8 cellular contexts compared by ENCODE assay signal in genomic region chr1:235326719-235327558, GRCh38. TPM values are rescaled to one million over a fixed set of nuclear protein-coding genes. Genes with fewer than 3 reads are reported as not detected.
A peak's percentile ranks its signal among the peaks of the same experiment; 100 is the strongest.
DNase-seq lines count a peak whose midpoint lies in the region; ATAC-seq, FAIRE-seq and TF ChIP-seq lines count a peak whose summit lies in the region.

No MANE protein-coding gene starts in this region.

- CTCF ChIA-PET in A549 (lab: Yijun Ruan, JAX): interaction anchor here (0.8 to 6.7 kb wide), 2 partner anchors 69 to 89 kb away, joined by 3 to 37 read pairs; no protein-coding TSS in a partner anchor

- TF ChIP-seq EP300 in A549 (IDR thresholded peaks at IDR 0.05): no peak

- TF ChIP-seq POLR2A in A549 (IDR thresholded peaks at IDR 0.05; ENCODE audit: low read length): no peak
- no peak for TF ChIP-seq POLR2A in right lobe of liver (IDR thresholded peaks at IDR 0.05)

- ATAC-seq in A549 (peak; percentile 0 to 31; a peak in 4 of 6 replicates), right lobe of liver (peak in 2 of 4 donors; percentile 0 to 5)

- POLR2A ChIA-PET in A549 (lab: Yijun Ruan, JAX): no interaction called here

- H3K27me3 ChIP-seq in colonic mucosa (no peaks in the 10 kb centered on the region), right lobe of liver (no peaks in the 10 kb centered on the region)

- H3K9me3 ChIP-seq in A549 (no peaks in the 10 kb centered on the region), colonic mucosa (no peaks in the 10 kb centered on the region), right lobe of liver (no peaks in the 10 kb centered on the region)

- no peak for TF ChIP-seq CTCF in A549 (IDR thresholded peaks at IDR 0.05)
- TF ChIP-seq CTCF in colonic mucosa (IDR thresholded peaks at IDR 0.05): no peak
- TF ChIP-seq CTCF in right lobe of liver (IDR thresholded peaks at IDR 0.05): no peak

- DNase-seq in A549 (ENCODE audit: low read depth in 1 of 2, low spot score in 1 of 2): peak; percentile 22 to 28
- DNase-seq in GM19238 (ENCODE audit: insufficient read length, low spot score): peak; percentile 43
- peak; percentile 35 for DNase-seq in NCI-H1092 treated with DMSO at 0.1 percent for 48 hours (lab: John Stamatoyannopoulos, UW)
- peak; percentile 77 for DNase-seq in activated CD4-positive, alpha-beta T cell treated with anti-CD3 and anti-CD28 coated beads for 48 hours
- peak; percentile 54 for DNase-seq in colonic mucosa
- peak; percentile 53 to 68 (median 61) for DNase-seq in right lobe of liver
- peak; percentile 48 to 58 for DNase-seq in stimulated activated CD4-positive, alpha-beta T cell treated with anti-CD3 and anti-CD28 coated beads, Interleukin-4, amount 100 ng/mL, for 4 hours
- no peak for DNase-seq in OCI-M2 (lab: John Stamatoyannopoulos, UW; ENCODE audit: unreplicated experiment)

- no peak for FAIRE-seq in A549 (lab: Jason Lieb, UNC)

- H3K4me2 ChIP-seq in A549: peak overlapping the region; percentile 84

- intact Hi-C loops in colonic mucosa (cut with DNase I) (no loop called here), right lobe of liver (cut with DNase I) (no loop called here)

- 0% methylated on average over 53 of the region's 78 CpGs for WGBS in A549 (ENCODE audit: missing lambda C conversion rate)
- WGBS in right lobe of liver (ENCODE audit: insufficient coverage, low coverage, low lambda C conversion rate, missing lambda C conversion rate): 0% methylated on average over 20 of the region's 78 CpGs

- H3K27ac ChIP-seq in A549 (peak overlapping the region; percentile 87 to 94), colonic mucosa (peak overlapping the region; percentile 99), right lobe of liver (peak overlapping the region; percentile 93 to 97 (median 94))

- H3K4me3 ChIP-seq in A549 (peak overlapping the region; percentile 96), colonic mucosa (peak overlapping the region; percentile 93), right lobe of liver (peak overlapping the region; percentile 79 to 86 (median 84))

- TF ChIP-seq RAD21 in A549 (conservative IDR thresholded peaks at IDR 0.05 in 1 of 2, IDR thresholded peaks at IDR 0.05 in 1 of 2): peak in 1 of 2 experiments; percentile 8; a peak in 1 of 5 replicates

- H3K36me3 ChIP-seq in colonic mucosa (no peaks in the 10 kb centered on the region), right lobe of liver (no peaks in the 10 kb centered on the region)

- H3K4me1 ChIP-seq in A549 (peaks cover 41% of the 10 kb centered on the region), colonic mucosa (peaks cover 5% of the 10 kb centered on the region), right lobe of liver (peaks cover 0 to 43% (median 10%) of the 10 kb centered on the region in 4 donors)

- peak overlapping the region; percentile 96 to 98 for H3K9ac ChIP-seq in colonic mucosa (ENCODE audit: low read depth in 2 of 2, low read length in 2 of 2)

TF ChIP-seq in A549, 52 proteins besides CTCF, POLR2A, EP300 and RAD21:
- TF ChIP-seq KDM5A (IDR thresholded peaks at IDR 0.05) (0 out of 2 replicates have a peak, but pooled peaks have one; percentile 25), CHD4 (IDR thresholded peaks at IDR 0.05; ENCODE audit: borderline replicate concordance) (no peak), SMC3 (IDR thresholded peaks at IDR 0.05) (0 out of 3 replicates have a peak, but pooled peaks have one; percentile 6)

RNA-seq across cellular contexts. Expression of gene ARID4B, which starts 1.0 kb away (rescaled TPM):
- 14.9 and 16.0 TPM in 2 replicates for polyA plus RNA-seq in A549 (2011; rRNA removed)
- 3.6 and 3.7 TPM in 2 replicates for polyA plus RNA-seq in A549 (2012; cell fraction: cytosol; rRNA removed)
- polyA plus RNA-seq in A549 (2012; cell fraction: nucleus; rRNA removed): 3.0 and 3.6 TPM in 2 replicates
- polyA plus RNA-seq in A549 (2017; fragmentation: RNase III; extraction: RNeasy Plus Mini Kit Qiagen cat#74134 plus additional on column Dnase treatment): 13.2 to 14.9 TPM (median 13.7 TPM) in 3 replicates
- polyA minus RNA-seq in A549 (2011; rRNA and poly(A)+ RNA removed): 23.6 and 24.6 TPM in 2 replicates
- 10 to 100 TPM; 27.0 to 31.0 TPM for total RNA-seq in colonic mucosa
- 10 to 100 TPM in 4 of 6 experiments, 1 to 10 TPM in 2; 8.0 to 16.2 (median 11.4) TPM for total RNA-seq in right lobe of liver

RNA-seq across cellular contexts. Expression of gene GGPS1, which starts 1.4 kb away (rescaled TPM):
- polyA plus RNA-seq in A549 (2011; rRNA removed) (57.7 and 58.5 TPM in 2 replicates), A549 (2017; fragmentation: RNase III; extraction: RNeasy Plus Mini Kit Qiagen cat#74134 plus additional on column Dnase treatment) (27.3 to 33.4 TPM (median 27.5 TPM) in 3 replicates)
- polyA plus RNA-seq in A549 (2012; cell fraction: cytosol; rRNA removed): 9.7 and 10.7 TPM in 2 replicates
- polyA plus RNA-seq in A549 (2012; cell fraction: nucleus; rRNA removed): 2.2 and 4.9 TPM in 2 replicates
- 20.1 and 22.4 TPM in 2 replicates for polyA minus RNA-seq in A549 (2011; rRNA and poly(A)+ RNA removed)
- total RNA-seq in colonic mucosa (10 to 100 TPM; 26.2 to 38.9 TPM), right lobe of liver (10 to 100 TPM in 4 of 6 experiments, 1 to 10 TPM in 2; 7.8 to 12.1 (median 10.6) TPM)

RNA-seq across cellular contexts. Expression of gene TBCE, which starts 40.3 kb away (rescaled TPM):
- polyA plus RNA-seq in A549 (2011; rRNA removed) (58.3 and 65.2 TPM in 2 replicates), A549 (2017; fragmentation: RNase III; extraction: RNeasy Plus Mini Kit Qiagen cat#74134 plus additional on column Dnase treatment) (45.1 to 51.5 TPM (median 45.4 TPM) in 3 replicates)
- polyA plus RNA-seq in A549 (2012; cell fraction: cytosol; rRNA removed): 20.8 and 21.0 TPM in 2 replicates
- 13.7 and 22.8 TPM in 2 replicates for polyA plus RNA-seq in A549 (2012; cell fraction: nucleus; rRNA removed)
- 18.6 and 23.0 TPM in 2 replicates for polyA minus RNA-seq in A549 (2011; rRNA and poly(A)+ RNA removed)
- total RNA-seq in colonic mucosa (10 to 100 TPM; 12.6 to 22.7 TPM), right lobe of liver (10 to 100 TPM; 11.2 to 16.6 (median 13.3) TPM)
